In the genomic region with DNA sequence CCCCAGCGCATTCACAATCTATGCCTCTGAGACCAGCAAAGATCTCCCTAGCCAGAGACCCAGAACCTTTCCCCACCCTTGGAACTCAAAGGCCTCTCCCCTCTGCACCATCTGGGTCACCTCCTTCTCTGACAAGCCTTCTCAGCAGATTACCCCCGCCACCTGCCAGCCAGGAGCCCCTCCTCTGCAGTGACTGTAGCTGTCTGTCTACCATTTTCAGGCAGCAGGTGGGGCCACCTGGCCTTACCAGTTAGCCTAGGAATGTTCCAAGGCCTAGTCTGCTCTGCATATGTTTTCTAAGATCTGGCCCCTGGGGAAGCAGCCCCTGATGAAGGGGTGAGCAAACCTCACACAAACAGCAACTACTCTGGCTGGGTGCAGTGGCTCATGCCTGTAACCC, we compare ENCODE assay signal across 16 cellular contexts. TPM values are rescaled to one million over a fixed set of nuclear protein-coding genes. Genes with fewer than 3 reads are reported as not detected.
A peak's percentile ranks its signal among the peaks of the same experiment; 100 is the strongest.
DNase-seq lines count a peak whose midpoint lies in the region; TF ChIP-seq lines count a peak whose summit lies in the region.
"Had no signal": no experiment of that assay in that cellular context is flagged by ENCODE, and none has a peak within 500 bp of the region (broad histone marks: within the 10 kb centered on the region; RNA-seq: fewer than 3 reads in every experiment).

No MANE protein-coding gene starts in this region.

- H3K27me3 ChIP-seq in Loucy (ENCODE audit: insufficient read depth, low read length, poor library complexity, severe bottlenecking) (no peaks in the 10 kb centered on the region), ascending aorta (no peaks in the 10 kb centered on the region), osteoblast (ENCODE audit: insufficient read depth, low read length) (no peaks in the 10 kb centered on the region)

- H4K20me1 ChIP-seq in Loucy (ENCODE audit: insufficient read depth, low read length, poor library complexity, severe bottlenecking) (no peaks in the 10 kb centered on the region), osteoblast (ENCODE audit: insufficient read depth, low read length) (peaks cover 17% of the 10 kb centered on the region)

- H3K79me2 ChIP-seq in Loucy (ENCODE audit: insufficient read depth, low read length) (no peaks in the 10 kb centered on the region), osteoblast (ENCODE audit: insufficient read depth, low read length) (peaks cover 69% of the 10 kb centered on the region)

- H3K4me2 ChIP-seq in Loucy (ENCODE audit: low read depth, low read length, poor library complexity, severe bottlenecking) = peak overlapping the region; percentile 74
- H3K4me2 ChIP-seq in osteoblast (ENCODE audit: insufficient read depth, low read length) = peak overlapping the region; percentile 76

- intact Hi-C loops in ascending aorta (cut with DNase I) = loop anchor here (5.0 kb wide), 2 partner anchors 64 to 134 kb away; no protein-coding TSS in a partner anchor

- no peak for TF ChIP-seq CTCF in Loucy (conservative IDR thresholded peaks at IDR 0.05; ENCODE audit: low read length)
- no peak for TF ChIP-seq CTCF in ascending aorta (IDR thresholded peaks at IDR 0.05)
- TF ChIP-seq CTCF in osteoblast (IDR thresholded peaks at IDR 0.05; ENCODE audit: extremely low read depth, low read depth, low read length) = no peak

- H3F3A ChIP-seq in Loucy (ENCODE audit: low read depth) = no peaks in the 10 kb centered on the region

- peak overlapping the region; percentile 7 for H3K9ac ChIP-seq in Loucy (ENCODE audit: low read depth, low read length, poor library complexity, severe bottlenecking)

- H3K27ac ChIP-seq in ascending aorta = peak overlapping the region; percentile 83 to 85
- H3K27ac ChIP-seq in osteoblast (ENCODE audit: low read depth, low read length) = peak overlapping the region; percentile 36

- H3K4me3 ChIP-seq in Loucy (ENCODE audit: low read length, poor library complexity, severe bottlenecking) = peak overlapping the region; percentile 27
- H3K4me3 ChIP-seq in ascending aorta = peak overlapping the region; percentile 40 to 94
- peak overlapping the region; percentile 44 for H3K4me3 ChIP-seq in osteoblast (ENCODE audit: insufficient read depth, low read length)

- H3K36me3 ChIP-seq in Loucy (ENCODE audit: insufficient read depth, low read length) (no peaks in the 10 kb centered on the region), ascending aorta (no peaks in the 10 kb centered on the region), osteoblast (ENCODE audit: insufficient read depth, low read length) (peaks cover 23% of the 10 kb centered on the region)

- no peaks in the 10 kb centered on the region for H3K9me2 ChIP-seq in Loucy (replicated peaks; ENCODE audit: low read depth, low read length)

- DNase-seq in NCI-H2081 treated with DMSO at 0.1 percent for 48 hours (lab: John Stamatoyannopoulos, UW) (peak; percentile 5), NCI-H2081 (lab: John Stamatoyannopoulos, UW) (no peak), ascending aorta (ENCODE audit: low spot score in 2 of 2) (no peak), osteoblast (ENCODE audit: insufficient read length, low spot score, missing footprints) (no peak), DMS114 treated with DMSO at 0.1 percent for 48 hours (lab: John Stamatoyannopoulos, UW; ENCODE audit: unreplicated experiment) (no peak), NCI-H1417 treated with DMSO at 0.1 percent for 48 hours (lab: John Stamatoyannopoulos, UW) (no peak), cerebellar cortex (ENCODE audit: low spot score) (no peak)
- DNase-seq: 8988T; activated B cell treated with CpG ODN at 0.5 μM for 24 hours; CD8-positive, alpha-beta T cell; GOT3; immature natural killer cell; stimulated activated naive CD8-positive, alpha-beta T cell treated with anti-CD3 and anti-CD28 coated beads, Interleukin-15, Interleukin-2, amounts not matched to agents 100 U/mL and 50 U/mL, for 24 hours; T-helper 1 cell had no signal

- 0 out of 2 replicates have a peak overlapping the region, but pooled peaks have one; percentile 35 for H2AFZ ChIP-seq in Loucy (ENCODE audit: low read length)
- H2AFZ ChIP-seq in osteoblast (ENCODE audit: low read length) = no peak overlapping the region

- H3K9me3 ChIP-seq in Loucy (ENCODE audit: insufficient read depth, low read depth, low read length) (no peaks in the 10 kb centered on the region), ascending aorta (no peaks in the 10 kb centered on the region), osteoblast (ENCODE audit: low read depth, low read length) (no peaks in the 10 kb centered on the region)

- H3K4me1 ChIP-seq in Loucy (ENCODE audit: insufficient read depth, low read length, poor library complexity, severe bottlenecking) (peaks cover 38% of the 10 kb centered on the region), ascending aorta (peaks cover 0 to 10% of the 10 kb centered on the region in 2 donors), osteoblast (ENCODE audit: insufficient read depth, low read length) (peaks cover 25% of the 10 kb centered on the region)

RNA-seq across cellular contexts. Expression of gene MYLK, which starts 2.4 kb away (rescaled TPM):
- total RNA-seq in ascending aorta = 196 TPM
- total RNA-seq in osteoblast = 232 and 268 TPM in 2 replicates
- total RNA-seq: activated B cell treated with CpG ODN at 0.5 μM for 24 hours; activated CD8-positive, alpha-beta memory T cell treated with anti-CD3 and anti-CD28 coated beads for 36 hours; CD8-positive, alpha-beta T cell had no signal
